In genomic region chr22:40036591-40037225, GRCh38 we compare ENCODE assay signal across 8 cellular contexts. TPM values are rescaled to one million over a fixed set of nuclear protein-coding genes. Genes with fewer than 3 reads are reported as not detected.
DNase-seq lines count a peak whose midpoint lies in the region; ATAC-seq and TF ChIP-seq lines count a peak whose summit lies in the region.

No MANE protein-coding gene starts in this region.

- H3K36me3 Mint-ChIP-seq in osteocyte (ENCODE audit: unreplicated experiment), result no peaks in the 10 kb centered on the region

- H3K27me3 ChIP-seq in Peyer's patch (no peaks in the 10 kb centered on the region), gastroesophageal sphincter (peaks cover 48% of the 10 kb centered on the region)

- H3K4me1 Mint-ChIP-seq in osteocyte (ENCODE audit: unreplicated experiment), result peaks cover 22% of the 10 kb centered on the region

- peaks cover 0 to 21% (median 0%) of the 10 kb centered on the region in 4 donors for H3K4me1 ChIP-seq in Peyer's patch
- peaks cover 0 to 24% (median 14%) of the 10 kb centered on the region in 3 donors for H3K4me1 ChIP-seq in gastroesophageal sphincter

- H3K27ac ChIP-seq in Peyer's patch (no peak overlapping the region), gastroesophageal sphincter (no peak overlapping the region)

- H3K4me3 Mint-ChIP-seq in osteocyte (ENCODE audit: unreplicated experiment), result no peak overlapping the region

- in situ Hi-C loops in KBM-7 (cut with MboI; ENCODE audit: low pct_unique_long_range_greater_than_20kb, low sequenced_read_pairs), result no loop called here

- H3K9me3 ChIP-seq in Peyer's patch (no peaks in the 10 kb centered on the region), gastroesophageal sphincter (no peaks in the 10 kb centered on the region)

- DNase-seq in DMS114 treated with DMSO at 0.1 percent for 48 hours (lab: John Stamatoyannopoulos, UW; ENCODE audit: unreplicated experiment), result peak; percentile 57
- DNase-seq in KBM-7, result peak; percentile 73
- DNase-seq in Peyer's patch, result peak; percentile 50 to 74 (median 62)
- DNase-seq in activated effector memory CD4-positive, alpha-beta T cell treated with anti-CD3 and anti-CD28 coated beads, Interleukin-2, amount 50 U/mL, for 16 hours, result peak; percentile 80
- no peak for DNase-seq in osteocyte (ENCODE audit: extremely low spot score, unreplicated experiment)

- no peaks in the 10 kb centered on the region for H3K9me3 Mint-ChIP-seq in osteocyte (ENCODE audit: unreplicated experiment)

- WGBS in gastroesophageal sphincter (ENCODE audit: low coverage in 1 of 2), 2 donors, result 14 to 24% methylated on average over 3 to 6 of the region's 13 CpGs

- no peak for TF ChIP-seq EP300 in gastroesophageal sphincter (IDR thresholded peaks at IDR 0.05)

- no peak overlapping the region for H3K27ac Mint-ChIP-seq in osteocyte (ENCODE audit: unreplicated experiment)

- TF ChIP-seq POLR2A in Peyer's patch (IDR thresholded peaks at IDR 0.05) (no peak), gastroesophageal sphincter (IDR thresholded peaks at IDR 0.05) (no peak)

- H3K4me3 ChIP-seq in Peyer's patch, result no peak overlapping the region
- H3K4me3 ChIP-seq in gastroesophageal sphincter, result no peak overlapping the region

- peaks cover 43% of the 10 kb centered on the region for H3K27me3 Mint-ChIP-seq in osteocyte (ENCODE audit: unreplicated experiment)

- no peaks in the 10 kb centered on the region for H3K36me3 ChIP-seq in Peyer's patch
- no peaks in the 10 kb centered on the region for H3K36me3 ChIP-seq in gastroesophageal sphincter

- ATAC-seq in gastroesophageal sphincter (peak; percentile 56), GM18511 (IDR thresholded peaks at IDR 0.05; ENCODE audit: unreplicated experiment) (no peak), GM21423 (IDR thresholded peaks at IDR 0.05; ENCODE audit: unreplicated experiment) (no peak)

- TF ChIP-seq CTCF in Peyer's patch (IDR thresholded peaks at IDR 0.05) (peak; percentile 31 to 66 (median 63)), gastroesophageal sphincter (IDR thresholded peaks at IDR 0.05) (peak in 3 of 4 experiments; percentile 58 to 78 (median 62)), osteocyte (IDR thresholded peaks at IDR 0.05) (peak; percentile 89)

RNA-seq across cellular contexts. Expression of gene FAM83F, which starts 42.0 kb away (rescaled TPM):
- total RNA-seq in Peyer's patch, result 10 to 100 TPM in 3 of 4 donors, 1 to 10 TPM in 1; 9.9 to 66.0 (median 51.1) TPM
- total RNA-seq in gastroesophageal sphincter, result 1 to 10 TPM in 2 of 4 donors, under 1 TPM in 2; 0.46 to 4.2 (median 0.81) TPM
- not detected in 2 replicates for total RNA-seq in osteocyte
